8 cellular contexts compared by ENCODE assay signal in genomic region chr1:40041466-40041838, GRCh38. TPM values are rescaled to one million over a fixed set of nuclear protein-coding genes. Genes with fewer than 3 reads are reported as not detected.
A peak's percentile ranks its signal among the peaks of the same experiment; 100 is the strongest.
DNase-seq lines count a peak whose midpoint lies in the region; ATAC-seq, FAIRE-seq and TF ChIP-seq lines count a peak whose summit lies in the region.

No MANE protein-coding gene starts in this region.

- POLR2A ChIA-PET in A549 (lab: Yijun Ruan, JAX): interaction anchor here (0.5 kb wide), 1 partner anchor 250 kb away, joined by 3 read pairs; no protein-coding TSS in a partner anchor

- CTCF ChIA-PET in A549 (lab: Yijun Ruan, JAX): interaction anchor here (1.7 kb wide), 1 partner anchor 9 kb away, joined by 5 read pairs; no protein-coding TSS in a partner anchor

- TF ChIP-seq CTCF in A549 (IDR thresholded peaks at IDR 0.05) (no peak), cardiac fibroblast (IDR thresholded peaks at IDR 0.05; ENCODE audit: low read depth, low read length) (no peak)

- peaks cover 41 to 47% (median 43%) of the 10 kb centered on the region in 3 donors for H3K4me1 Mint-ChIP-seq in IgD-negative memory B cell

- peak overlapping the region; percentile 96 to 99 (median 99) for H3K27ac Mint-ChIP-seq in IgD-negative memory B cell

- peak overlapping the region; percentile 99 for H3K4me3 ChIP-seq in A549
- peak overlapping the region; percentile 97 to 98 for H3K4me3 ChIP-seq in cardiac fibroblast (replicated peaks in 1 of 2; ENCODE audit: low read depth in 2 of 2, low read length in 2 of 2)
- H3K4me3 ChIP-seq in muscle layer of colon (ENCODE audit: low read depth in 1 of 2, low read length in 2 of 2): peak overlapping the region; percentile 78 to 81

- H3K4me3 Mint-ChIP-seq in IgD-negative memory B cell: peak overlapping the region; percentile 93 to 98 (median 98)

- H3K36me3 Mint-ChIP-seq in IgD-negative memory B cell: peaks cover 6% of the 10 kb centered on the region

- no peak for DNase-seq in A549 (ENCODE audit: low read depth in 1 of 2, low spot score in 1 of 2)
- no peak for DNase-seq in cardiac fibroblast (ENCODE audit: low read depth in 2 of 2)
- no peak for DNase-seq in stimulated activated CD8-positive, alpha-beta memory T cell treated with anti-CD3 and anti-CD28 coated beads, Interleukin-4, amount 100 ng/mL, for 48 hours
- no peak for DNase-seq in activated gamma-delta T cell treated with Interleukin-2 at 50 U/mL for 16 hours

- no peak for FAIRE-seq in A549 (lab: Jason Lieb, UNC)

- H3K9me3 ChIP-seq in A549 (no peaks in the 10 kb centered on the region), muscle layer of colon (ENCODE audit: low read length) (no peaks in the 10 kb centered on the region)

- H3K27me3 Mint-ChIP-seq in IgD-negative memory B cell: no peaks in the 10 kb centered on the region

- peak overlapping the region; percentile 99 for H3K4me2 ChIP-seq in A549

- no peak for TF ChIP-seq EP300 in A549 (IDR thresholded peaks at IDR 0.05)

- H3K9ac ChIP-seq in muscle layer of colon (ENCODE audit: low read length): peak overlapping the region; percentile 85

- no peak for TF ChIP-seq POLR2A in A549 (IDR thresholded peaks at IDR 0.05; ENCODE audit: low read length)

- no peak for TF ChIP-seq RAD21 in A549 (conservative IDR thresholded peaks at IDR 0.05 in 1 of 2, IDR thresholded peaks at IDR 0.05 in 1 of 2)

- H3K27ac ChIP-seq in A549 (peak overlapping the region; percentile 96 to 98), muscle layer of colon (ENCODE audit: low read depth, low read length) (peak overlapping the region; percentile 92)

- 15% methylated on average over 5 of the region's 5 CpGs for WGBS in A549 (ENCODE audit: missing lambda C conversion rate)

- no peaks in the 10 kb centered on the region for H3K27me3 ChIP-seq in muscle layer of colon (ENCODE audit: control insufficient read depth in 1 of 2, insufficient read depth in 2 of 2, low read length in 2 of 2)

- H3K4me1 ChIP-seq in A549 (peaks cover 26% of the 10 kb centered on the region), muscle layer of colon (ENCODE audit: insufficient read depth, low read length) (peaks cover 43% of the 10 kb centered on the region)

- no peaks in the 10 kb centered on the region for H3K36me3 ChIP-seq in muscle layer of colon (ENCODE audit: insufficient read depth, low read length)

- H3K9me3 Mint-ChIP-seq in IgD-negative memory B cell: no peaks in the 10 kb centered on the region

- ATAC-seq in A549 (no peak), HG03097 (IDR thresholded peaks at IDR 0.05; ENCODE audit: low FRiP score, unreplicated experiment) (no peak), GM21423 (IDR thresholded peaks at IDR 0.05; ENCODE audit: unreplicated experiment) (no peak)

TF ChIP-seq in A549, 52 proteins besides CTCF, POLR2A, EP300 and RAD21:
- TF ChIP-seq CHD4 (IDR thresholded peaks at IDR 0.05; ENCODE audit: borderline replicate concordance) (no peak), FOSB (CRISPR knock-in tag; IDR thresholded peaks at IDR 0.05) (no peak), ZC3H11A (IDR thresholded peaks at IDR 0.05) (no peak), CEBPB (IDR thresholded peaks at IDR 0.05) (no peak), FOXS1 (CRISPR knock-in tag; IDR thresholded peaks at IDR 0.05) (no peak), JUNB (IDR thresholded peaks at IDR 0.05) (no peak)
TF ChIP-seq in A549: peak in this region for 0.

RNA-seq across cellular contexts. Expression of gene CAP1, which starts 0.9 kb away (rescaled TPM):
- polyA plus RNA-seq in A549 (2011; rRNA removed) (258 and 274 TPM in 2 replicates), A549 (2017; fragmentation: RNase III; extraction: RNeasy Plus Mini Kit Qiagen cat#74134 plus additional on column Dnase treatment) (267 to 294 TPM (median 274 TPM) in 3 replicates), IgD-negative memory B cell (424 TPM)
- polyA plus RNA-seq in A549 (2012; cell fraction: cytosol; rRNA removed): 131 and 150 TPM in 2 replicates
- polyA plus RNA-seq in A549 (2012; cell fraction: nucleus; rRNA removed): 90.3 and 116 TPM in 2 replicates
- polyA minus RNA-seq in A549 (2011; rRNA and poly(A)+ RNA removed): 135 and 165 TPM in 2 replicates

RNA-seq across cellular contexts. Expression of gene PPT1, which starts 55.6 kb away (rescaled TPM):
- polyA plus RNA-seq in A549 (2011; rRNA removed) (40.2 and 64.3 TPM in 2 replicates), A549 (2017; fragmentation: RNase III; extraction: RNeasy Plus Mini Kit Qiagen cat#74134 plus additional on column Dnase treatment) (55.9 to 57.2 TPM (median 56.7 TPM) in 3 replicates), IgD-negative memory B cell (107 TPM)
- polyA plus RNA-seq in A549 (2012; cell fraction: cytosol; rRNA removed): 14.6 and 18.1 TPM in 2 replicates
- polyA plus RNA-seq in A549 (2012; cell fraction: nucleus; rRNA removed): 11.3 and 12.4 TPM in 2 replicates
- polyA minus RNA-seq in A549 (2011; rRNA and poly(A)+ RNA removed): 31.2 and 39.1 TPM in 2 replicates
